9 cellular contexts compared by ENCODE assay signal in the genomic region with DNA sequence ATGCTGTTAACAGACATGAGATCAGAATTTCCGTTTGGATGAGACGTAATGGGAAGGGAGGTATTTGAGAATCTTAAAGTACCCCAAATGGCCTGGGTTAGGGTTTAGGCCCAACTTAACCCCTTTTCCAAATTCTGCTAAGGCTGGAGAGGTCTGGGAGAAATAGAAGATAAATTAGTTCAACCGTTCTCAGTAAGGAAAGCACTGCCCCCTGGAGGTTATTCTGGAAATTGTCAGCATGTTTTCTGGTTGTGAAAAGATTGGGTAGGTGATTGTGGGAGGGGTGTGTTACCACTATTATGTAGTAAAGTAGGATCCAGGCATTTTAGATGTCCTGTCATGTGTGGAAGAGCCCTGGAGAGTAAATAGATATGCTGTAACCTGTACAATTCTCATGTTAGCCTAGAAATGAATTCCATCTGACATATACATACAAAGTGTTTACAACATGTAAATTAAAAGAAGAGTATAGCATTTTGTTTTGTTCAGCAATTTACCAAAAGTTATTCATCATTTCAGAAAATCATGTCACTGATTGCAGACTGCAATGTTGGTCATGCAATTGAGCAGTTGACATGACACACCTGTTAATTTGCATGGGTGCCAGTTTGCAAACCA. TPM values are rescaled to one million over a fixed set of nuclear protein-coding genes. Genes with fewer than 3 reads are reported as not detected.
A peak's percentile ranks its signal among the peaks of the same experiment; 100 is the strongest.
DNase-seq lines count a peak whose midpoint lies in the region; ATAC-seq and TF ChIP-seq lines count a peak whose summit lies in the region.
"Had no signal": no experiment of that assay in that cellular context is flagged by ENCODE, and none has a peak within 500 bp of the region (broad histone marks: within the 10 kb centered on the region; RNA-seq: fewer than 3 reads in every experiment).

No MANE protein-coding gene starts in this region.

- H3K9me3 ChIP-seq in Loucy (ENCODE audit: insufficient read depth, low read depth, low read length) (no peaks in the 10 kb centered on the region), body of pancreas (no peaks in the 10 kb centered on the region)

- ATAC-seq in GM21381 (IDR thresholded peaks at IDR 0.05; ENCODE audit: unreplicated experiment) (peak; percentile 65), body of pancreas (peak; percentile 60), HG03045 (IDR thresholded peaks at IDR 0.05; ENCODE audit: unreplicated experiment) (no peak)

- no peak overlapping the region for H3K9ac ChIP-seq in Loucy (ENCODE audit: low read depth, low read length, poor library complexity, severe bottlenecking)

- H3K36me3 ChIP-seq in Loucy (ENCODE audit: insufficient read depth, low read length) (no peaks in the 10 kb centered on the region), body of pancreas (replicated peaks in 1 of 2; ENCODE audit: insufficient read depth in 1 of 2, low read depth in 2 of 2) (no peaks in the 10 kb centered on the region)

- H3K27me3 ChIP-seq in Loucy (ENCODE audit: insufficient read depth, low read length, poor library complexity, severe bottlenecking) (no peaks in the 10 kb centered on the region), body of pancreas (no peaks in the 10 kb centered on the region)

- H3F3A ChIP-seq in Loucy (ENCODE audit: low read depth): no peaks in the 10 kb centered on the region

- DNase-seq in ELF-1 (ENCODE audit: low read depth, low spot score): peak; percentile 50
- DNase-seq in SKM-1 (lab: John Stamatoyannopoulos, UW; ENCODE audit: unreplicated experiment): peak; percentile 15
- DNase-seq in body of pancreas: peak; percentile 57 to 68 (median 64)
- DNase-seq in kidney glomerular epithelial cell (lab: John Stamatoyannopoulos, UW): peak; percentile 60
- DNase-seq in stimulated activated CD4-positive, alpha-beta T cell treated with anti-CD3 and anti-CD28 coated beads, Interleukin-4, amount 100 ng/mL, for 48 hours (ENCODE audit: low read depth in 2 of 2): peak; percentile 23 to 33

- intact Hi-C loops in body of pancreas (cut with DNase I): loop anchor here (5.0 kb wide), 1 partner anchor 298 kb away; no protein-coding TSS in a partner anchor

- H3K4me3 ChIP-seq in Loucy (ENCODE audit: low read length, poor library complexity, severe bottlenecking) (no peak overlapping the region), body of pancreas (no peak overlapping the region)

- TF ChIP-seq CTCF in Loucy (conservative IDR thresholded peaks at IDR 0.05; ENCODE audit: low read length): peak; percentile 83
- peak; percentile 62 to 77 (median 74) for TF ChIP-seq CTCF in body of pancreas (IDR thresholded peaks at IDR 0.05)

- no peaks in the 10 kb centered on the region for H4K20me1 ChIP-seq in Loucy (ENCODE audit: insufficient read depth, low read length, poor library complexity, severe bottlenecking)

- WGBS in body of pancreas, 2 donors: 8 to 10% methylated on average over 3 of the region's 3 CpGs

- H3K9me2 ChIP-seq in Loucy (replicated peaks; ENCODE audit: low read depth, low read length): no peaks in the 10 kb centered on the region

- no peak overlapping the region for H2AFZ ChIP-seq in Loucy (ENCODE audit: low read length)

- H3K4me2 ChIP-seq in Loucy (ENCODE audit: low read depth, low read length, poor library complexity, severe bottlenecking): no peak overlapping the region

- H3K27ac ChIP-seq in body of pancreas: no peak overlapping the region

- no peaks in the 10 kb centered on the region for H3K79me2 ChIP-seq in Loucy (ENCODE audit: insufficient read depth, low read length)

- TF ChIP-seq POLR2A in body of pancreas (IDR thresholded peaks at IDR 0.05): no peak

- H3K4me1 ChIP-seq in Loucy (ENCODE audit: insufficient read depth, low read length, poor library complexity, severe bottlenecking): no peaks in the 10 kb centered on the region
- H3K4me1 ChIP-seq in body of pancreas: no peaks in the 10 kb centered on the region

RNA-seq across cellular contexts. Expression of a gene that starts 26.8 kb away (rescaled TPM):
- not detected for total RNA-seq in body of pancreas
- total RNA-seq: frontal cortex had no signal
